ENCODE assay signal across 9 cellular contexts in genomic region chr14:68797180-68797670, GRCh38. TPM values are rescaled to one million over a fixed set of nuclear protein-coding genes. Genes with fewer than 3 reads are reported as not detected.
DNase-seq lines count a peak whose midpoint lies in the region; ATAC-seq and TF ChIP-seq lines count a peak whose summit lies in the region.
"Had no signal": no experiment of that assay in that cellular context is flagged by ENCODE, and none has a peak within 500 bp of the region (broad histone marks: within the 10 kb centered on the region; RNA-seq: fewer than 3 reads in every experiment).

No MANE protein-coding gene starts in this region.

- H3K9me3 Mint-ChIP-seq in CD8-positive, alpha-beta memory T cell, result peaks cover 2 to 13% (median 10%) of the 10 kb centered on the region in 5 donors
- H3K9me3 Mint-ChIP-seq in endothelial cell (ENCODE audit: unreplicated experiment), result no peaks in the 10 kb centered on the region

- H3K27me3 ChIP-seq in CD8-positive, alpha-beta memory T cell (ENCODE audit: insufficient read depth, low read length, poor library complexity, severe bottlenecking), result no peaks in the 10 kb centered on the region
- H3K27me3 ChIP-seq in OCI-LY1 (ENCODE audit: insufficient read depth, low read length) (no peaks in the 10 kb centered on the region), osteoblast (ENCODE audit: insufficient read depth, low read length) (no peaks in the 10 kb centered on the region)

- TF ChIP-seq CTCF in OCI-LY1 (IDR thresholded peaks at IDR 0.05; ENCODE audit: low read length) (no peak), endothelial cell (IDR thresholded peaks at IDR 0.05; ENCODE audit: unreplicated experiment) (no peak), osteoblast (IDR thresholded peaks at IDR 0.05; ENCODE audit: extremely low read depth, low read depth, low read length) (no peak)

- H3K36me3 Mint-ChIP-seq in CD8-positive, alpha-beta memory T cell, result peaks cover 3 to 39% (median 16%) of the 10 kb centered on the region in 3 donors
- H3K36me3 Mint-ChIP-seq in endothelial cell (ENCODE audit: low read depth, unreplicated experiment), result peaks cover 8% of the 10 kb centered on the region

- H3K79me2 ChIP-seq in OCI-LY1 (ENCODE audit: insufficient read depth, low read length) (peaks cover 7% of the 10 kb centered on the region), osteoblast (ENCODE audit: insufficient read depth, low read length) (peaks cover 12% of the 10 kb centered on the region)

- H3K4me2 ChIP-seq in OCI-LY1 (ENCODE audit: low read length), result peak overlapping the region; percentile 89
- H3K4me2 ChIP-seq in osteoblast (ENCODE audit: insufficient read depth, low read length), result no peak overlapping the region

- H3F3A ChIP-seq in OCI-LY1 (ENCODE audit: insufficient read depth, low read length), result 0 out of 2 replicates have a peak, but pooled peaks cover 4% of the 10 kb centered on the region

- peaks cover 6% of the 10 kb centered on the region for H3K9me3 ChIP-seq in CD8-positive, alpha-beta memory T cell (ENCODE audit: low read length)
- H3K9me3 ChIP-seq in OCI-LY1 (ENCODE audit: low read length) (peaks cover 11% of the 10 kb centered on the region), osteoblast (ENCODE audit: low read depth, low read length) (no peaks in the 10 kb centered on the region)

- peaks cover 31 to 51% (median 46%) of the 10 kb centered on the region in 3 donors for H3K4me1 Mint-ChIP-seq in CD8-positive, alpha-beta memory T cell
- H3K4me1 Mint-ChIP-seq in endothelial cell (ENCODE audit: unreplicated experiment), result peaks cover 38% of the 10 kb centered on the region

- peaks cover 16% of the 10 kb centered on the region for H3K4me1 ChIP-seq in CD8-positive, alpha-beta memory T cell (ENCODE audit: insufficient read depth, low read length)
- H3K4me1 ChIP-seq in OCI-LY1 (ENCODE audit: insufficient read depth, low read length, severe bottlenecking) (peaks cover 42% of the 10 kb centered on the region), osteoblast (ENCODE audit: insufficient read depth, low read length) (peaks cover 27% of the 10 kb centered on the region)

- H3K4me3 ChIP-seq in CD8-positive, alpha-beta memory T cell (ENCODE audit: low read length), result no peak overlapping the region
- H3K4me3 ChIP-seq in OCI-LY1 (ENCODE audit: low read depth, low read length, poor library complexity, severe bottlenecking) (no peak overlapping the region), osteoblast (ENCODE audit: insufficient read depth, low read length) (no peak overlapping the region)

- peak overlapping the region; percentile 37 to 98 (median 96) for H3K4me3 Mint-ChIP-seq in CD8-positive, alpha-beta memory T cell
- peak overlapping the region; percentile 1 for H3K4me3 Mint-ChIP-seq in endothelial cell (ENCODE audit: unreplicated experiment)

- H4K20me1 ChIP-seq in OCI-LY1 (ENCODE audit: insufficient read depth, low read length) (no peaks in the 10 kb centered on the region), osteoblast (ENCODE audit: insufficient read depth, low read length) (peaks cover 4% of the 10 kb centered on the region)

- peak overlapping the region; percentile 95 to 100 (median 99) for H3K27ac Mint-ChIP-seq in CD8-positive, alpha-beta memory T cell
- peak overlapping the region; percentile 33 for H3K27ac Mint-ChIP-seq in endothelial cell (ENCODE audit: unreplicated experiment)

- peaks cover 0 to 17% of the 10 kb centered on the region in 2 donors for H3K27me3 Mint-ChIP-seq in CD8-positive, alpha-beta memory T cell
- peaks cover 26% of the 10 kb centered on the region for H3K27me3 Mint-ChIP-seq in endothelial cell (ENCODE audit: unreplicated experiment)

- H3K36me3 ChIP-seq in CD8-positive, alpha-beta memory T cell (ENCODE audit: insufficient read depth, low read length), result no peaks in the 10 kb centered on the region
- H3K36me3 ChIP-seq in OCI-LY1 (ENCODE audit: insufficient read depth, low read length) (peaks cover 3% of the 10 kb centered on the region), osteoblast (ENCODE audit: insufficient read depth, low read length) (no peaks in the 10 kb centered on the region)

- DNase-seq in CD8-positive, alpha-beta memory T cell, result no peak
- DNase-seq in endothelial cell (ENCODE audit: low spot score) (no peak), osteoblast (ENCODE audit: insufficient read length, low spot score, missing footprints) (peak; percentile 49), CD1c-positive myeloid dendritic cell (ENCODE audit: extremely low spot score) (no peak), KG1 (lab: John Stamatoyannopoulos, UW) (no peak)
- DNase-seq in stimulated activated CD4-positive, alpha-beta T cell treated with anti-CD3 and anti-CD28 coated beads, Interleukin-4, amount 100 ng/mL, for 4 hours, result no peak
- DNase-seq: NCI-H1930 had no signal

- H3K9ac ChIP-seq in OCI-LY1 (ENCODE audit: low read length), result peak overlapping the region; percentile 96

- H3K9me2 ChIP-seq in OCI-LY1 (ENCODE audit: low read depth, low read length), result no peaks in the 10 kb centered on the region

- POLR2A ChIA-PET in CD8-positive, alpha-beta memory T cell (lab: Charles Lee), result interaction anchor here (12.7 kb wide), 1 partner anchor 18 kb away, joined by 445 read pairs; no protein-coding TSS in a partner anchor

- H2AFZ ChIP-seq in OCI-LY1 (ENCODE audit: low read length) (no peak overlapping the region), osteoblast (ENCODE audit: low read length) (no peak overlapping the region)

- H3K27ac ChIP-seq in CD8-positive, alpha-beta memory T cell (ENCODE audit: low read depth, low read length), result peak overlapping the region; percentile 99
- H3K27ac ChIP-seq in OCI-LY1 (ENCODE audit: low read depth, low read length, poor library complexity, severe bottlenecking) (peak overlapping the region; percentile 98), osteoblast (ENCODE audit: low read depth, low read length) (peak overlapping the region; percentile 100)

- CTCF ChIA-PET in CD8-positive, alpha-beta memory T cell (lab: Charles Lee), result interaction anchor here (2.3 to 5.2 kb wide), 4 partner anchors 8 to 18 kb away, joined by 10 to 92 read pairs (median 15); no protein-coding TSS in a partner anchor

- ATAC-seq in GM19395 (IDR thresholded peaks at IDR 0.05; ENCODE audit: unreplicated experiment), result no peak

RNA-seq across cellular contexts. Expression of gene ZFP36L1, which starts 4.4 kb away (rescaled TPM):
- 100 to 1,000 TPM; 128 to 133 TPM for total RNA-seq in CD8-positive, alpha-beta memory T cell
- 124 TPM for polyA plus RNA-seq in CD8-positive, alpha-beta memory T cell
- 385 TPM for total RNA-seq in endothelial cell (ENCODE audit: unreplicated experiment)
- total RNA-seq in osteoblast, result 46.7 and 47.1 TPM in 2 replicates
